In genomic region chr2:226791487-226792081, GRCh38 we compare ENCODE assay signal across 8 cellular contexts. TPM values are rescaled to one million over a fixed set of nuclear protein-coding genes. Genes with fewer than 3 reads are reported as not detected.
DNase-seq lines count a peak whose midpoint lies in the region; ATAC-seq and TF ChIP-seq lines count a peak whose summit lies in the region.

No MANE protein-coding gene starts in this region.

- H3K9me2 ChIP-seq in SU-DHL-6 (replicated peaks; ENCODE audit: insufficient read depth, low read length) = no peaks in the 10 kb centered on the region

- no peaks in the 10 kb centered on the region for H3K36me3 ChIP-seq in SU-DHL-6 (ENCODE audit: low read length)
- H3K36me3 ChIP-seq in heart left ventricle = peaks cover 0 to 4% (median 0%) of the 10 kb centered on the region in 9 donors
- peaks cover 0 to 4% (median 0%) of the 10 kb centered on the region in 4 donors for H3K36me3 ChIP-seq in upper lobe of left lung

- peak overlapping the region; percentile 91 for H3K4me2 ChIP-seq in SU-DHL-6 (ENCODE audit: low read depth, low read length, poor library complexity, severe bottlenecking)

- H3K4me3 Mint-ChIP-seq in activated naive CD8-positive, alpha-beta T cell treated with anti-CD3 and anti-CD28 coated beads, Interleukin-2, amount 50 U/mL, for 24 hours = peak overlapping the region; percentile 81

- peak; percentile 97 for ATAC-seq in HG02588 (IDR thresholded peaks at IDR 0.05; ENCODE audit: unreplicated experiment)
- ATAC-seq in activated naive CD8-positive, alpha-beta T cell treated with anti-CD3 and anti-CD28 coated beads, Interleukin-2, amount 50 U/mL, for 24 hours = peak; percentile 95
- peak; percentile 78 to 96 (median 90) for ATAC-seq in heart left ventricle
- peak; percentile 96 to 99 for ATAC-seq in upper lobe of left lung (ENCODE audit: low FRiP score in 2 of 2)

- H3K4me3 ChIP-seq in SU-DHL-6 (ENCODE audit: insufficient read depth, low read length, poor library complexity, severe bottlenecking) (peak overlapping the region; percentile 73), heart left ventricle (peak overlapping the region; percentile 43 to 97 (median 76)), upper lobe of left lung (peak overlapping the region; percentile 57 to 91 (median 70))

- H2AFZ ChIP-seq in SU-DHL-6 (ENCODE audit: low read depth, low read length, severe bottlenecking) = peak overlapping the region; percentile 87

- H3K9me3 ChIP-seq in SU-DHL-6 (ENCODE audit: insufficient read depth, low read length) (no peaks in the 10 kb centered on the region), heart left ventricle (no peaks in the 10 kb centered on the region), upper lobe of left lung (no peaks in the 10 kb centered on the region)

- H3K27ac ChIP-seq in SU-DHL-6 (ENCODE audit: low read depth, low read length) = peak overlapping the region; percentile 89
- peak overlapping the region; percentile 88 to 98 (median 94) for H3K27ac ChIP-seq in heart left ventricle
- H3K27ac ChIP-seq in upper lobe of left lung = peak overlapping the region; percentile 88 to 92 (median 89)

- H3K27me3 Mint-ChIP-seq in activated naive CD8-positive, alpha-beta T cell treated with anti-CD3 and anti-CD28 coated beads, Interleukin-2, amount 50 U/mL, for 24 hours = no peaks in the 10 kb centered on the region

- peak overlapping the region; percentile 83 for H3K9ac ChIP-seq in SU-DHL-6 (ENCODE audit: low read length)

- H3F3A ChIP-seq in SU-DHL-6 (ENCODE audit: insufficient read depth) = peaks cover 35% of the 10 kb centered on the region

- H3K36me3 Mint-ChIP-seq in activated naive CD8-positive, alpha-beta T cell treated with anti-CD3 and anti-CD28 coated beads, Interleukin-2, amount 50 U/mL, for 24 hours (ENCODE audit: low read depth) = peaks cover 5% of the 10 kb centered on the region

- H3K79me2 ChIP-seq in SU-DHL-6 (ENCODE audit: insufficient read depth, low read length) = peaks cover 54% of the 10 kb centered on the region

- TF ChIP-seq CTCF in GM12873 (IDR thresholded peaks at IDR 0.05; ENCODE audit: insufficient read depth, low read depth, low read length, missing control alignments) (peak; percentile 34), SU-DHL-6 (IDR thresholded peaks at IDR 0.05; ENCODE audit: insufficient read depth, low read length, poor library complexity, severe bottlenecking) (no peak), heart left ventricle (IDR thresholded peaks at IDR 0.05) (peak; percentile 10 to 65 (median 42)), upper lobe of left lung (IDR thresholded peaks at IDR 0.05) (peak; percentile 62 to 91 (median 86))

- no peak for TF ChIP-seq EP300 in upper lobe of left lung (IDR thresholded peaks at IDR 0.05)

- H3K4me1 ChIP-seq in heart left ventricle (peaks cover 0 to 88% (median 71%) of the 10 kb centered on the region in 12 donors), upper lobe of left lung (peaks cover 32 to 60% (median 44%) of the 10 kb centered on the region in 4 donors)

- no peaks in the 10 kb centered on the region for H3K27me3 ChIP-seq in SU-DHL-6 (ENCODE audit: low read length)
- H3K27me3 ChIP-seq in heart left ventricle = no peaks in the 10 kb centered on the region
- H3K27me3 ChIP-seq in upper lobe of left lung = no peaks in the 10 kb centered on the region

- TF ChIP-seq POLR2A in heart left ventricle (IDR thresholded peaks at IDR 0.05) = peak in 1 of 2 donors; percentile 81
- TF ChIP-seq POLR2A in upper lobe of left lung (IDR thresholded peaks at IDR 0.05) = peak in 3 of 4 donors; percentile 19 to 83 (median 48)

- no peaks in the 10 kb centered on the region for H4K20me1 ChIP-seq in SU-DHL-6 (ENCODE audit: low read depth, low read length)

- peaks cover 66% of the 10 kb centered on the region for H3K4me1 Mint-ChIP-seq in activated naive CD8-positive, alpha-beta T cell treated with anti-CD3 and anti-CD28 coated beads, Interleukin-2, amount 50 U/mL, for 24 hours

- WGBS in heart left ventricle, 4 donors = 0% methylated on average over 16 to 56 of the region's 56 CpGs
- WGBS in upper lobe of left lung, 2 donors = 1% methylated on average over 19 to 33 of the region's 56 CpGs

- H3K27ac Mint-ChIP-seq in activated naive CD8-positive, alpha-beta T cell treated with anti-CD3 and anti-CD28 coated beads, Interleukin-2, amount 50 U/mL, for 24 hours = peak overlapping the region; percentile 94

- peak; percentile 73 for DNase-seq in NCI-H1048 (lab: John Stamatoyannopoulos, UW)
- peak; percentile 93 for DNase-seq in activated naive CD8-positive, alpha-beta T cell treated with anti-CD3 and anti-CD28 coated beads, Interleukin-2, amount 50 U/mL, for 24 hours
- peak; percentile 93 to 96 (median 95) for DNase-seq in heart left ventricle
- peak; percentile 85 to 99 (median 92) for DNase-seq in posterior cingulate gyrus
- peak; percentile 91 to 99 for DNase-seq in upper lobe of left lung

- intact Hi-C loops in heart left ventricle (cut with DNase I) (loop anchor here (2.0 to 10.0 kb wide), 16 partner anchors 34 to 577 kb away; no protein-coding TSS in a partner anchor), posterior cingulate gyrus (cut with DNase I) (no loop called here)

- no peaks in the 10 kb centered on the region for H3K9me3 Mint-ChIP-seq in activated naive CD8-positive, alpha-beta T cell treated with anti-CD3 and anti-CD28 coated beads, Interleukin-2, amount 50 U/mL, for 24 hours

RNA-seq across cellular contexts. Expression of gene IRS1, which starts 8.0 kb away (rescaled TPM):
- 10 to 100 TPM; 13.4 to 45.8 (median 16.8) TPM for total RNA-seq in heart left ventricle
- 1 to 10 TPM; 5.0 to 6.5 TPM for polyA plus RNA-seq in heart left ventricle
- total RNA-seq in upper lobe of left lung = 10 to 100 TPM in 5 of 6 donors, 1 to 10 TPM in 1; 9.3 to 14.3 (median 12.4) TPM

RNA-seq across cellular contexts. Expression of gene RHBDD1, which starts 44.3 kb away (rescaled TPM):
- total RNA-seq in heart left ventricle = 10 to 100 TPM; 12.5 to 44.5 (median 33.2) TPM
- 10 to 100 TPM in 1 of 2 donors, 1 to 10 TPM in 1; 4.7 to 13.4 TPM for polyA plus RNA-seq in heart left ventricle
- 10 to 100 TPM in 5 of 6 donors, 1 to 10 TPM in 1; 2.6 to 40.2 (median 14.5) TPM for total RNA-seq in upper lobe of left lung

Comparison
In these comparisons a context has a peak if more than half of its experiments do, and no peak if none do; other contexts are left out.
1. Peak in every context shown above with its lines: DNase-seq, ATAC-seq, H3K4me3 ChIP-seq and H3K27ac ChIP-seq.